In genomic region chr11:86931965-86932332, GRCh38 we compare ENCODE assay signal across 1 cellular context.
TF ChIP-seq lines count a peak whose summit lies in the region.

No MANE protein-coding gene starts in this region.

TF ChIP-seq in IMR-90, 13 proteins besides CTCF, POLR2A, EP300 and RAD21 (continued from another document):
- TF ChIP-seq ELK1 (IDR thresholded peaks at IDR 0.05; ENCODE audit: borderline replicate concordance, low read depth, low read length), result no peak
- no peak for TF ChIP-seq RFX5 (IDR thresholded peaks at IDR 0.05; ENCODE audit: low read depth, low read length)
- no peak for TF ChIP-seq BHLHE40 (IDR thresholded peaks at IDR 0.05; ENCODE audit: low read depth, low read length)
- no peak for TF ChIP-seq MAZ (IDR thresholded peaks at IDR 0.05; ENCODE audit: borderline replicate concordance, low read depth, low read length)
- no peak for TF ChIP-seq MXI1 (IDR thresholded peaks at IDR 0.05; ENCODE audit: borderline replicate concordance, low read depth, low read length)
- no peak; the same call in 1 of the 2 replicates for TF ChIP-seq USF2 (IDR thresholded peaks at IDR 0.05; ENCODE audit: low read depth, low read length)
